In the genomic region with DNA sequence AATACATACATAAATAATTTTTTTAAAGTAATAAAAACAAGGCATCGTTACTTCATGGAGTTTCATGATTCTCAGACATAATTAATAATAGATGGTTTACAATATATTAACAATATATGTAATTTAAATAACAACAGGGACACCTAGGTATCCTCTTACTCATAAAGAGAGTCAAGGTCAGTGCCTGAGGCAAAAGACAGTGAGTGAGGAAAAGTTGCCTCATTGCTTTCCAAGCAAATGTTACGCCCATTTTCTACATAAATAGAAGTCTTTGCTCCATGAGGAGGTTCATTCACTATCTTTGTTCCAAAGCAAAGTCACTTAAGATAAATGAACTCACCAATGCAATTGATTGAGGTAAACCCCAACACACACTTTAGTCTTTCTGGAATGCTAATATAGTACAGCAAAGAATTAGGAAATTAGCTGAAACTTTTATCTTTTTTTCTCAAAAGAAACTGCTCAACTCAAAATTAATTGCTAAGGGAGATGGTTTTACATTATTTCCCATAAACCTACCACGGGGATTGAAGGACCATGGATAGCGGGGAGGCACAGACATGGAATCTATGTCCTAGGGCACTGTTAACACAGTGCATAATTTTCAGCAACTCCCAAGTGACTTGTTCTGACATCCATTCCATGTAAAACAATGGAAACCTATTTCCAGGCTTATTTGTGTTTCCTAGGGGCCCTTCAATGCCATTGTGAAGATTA, we compare ENCODE assay signal across 16 cellular contexts.
"Had no signal": no experiment of that assay in that cellular context is flagged by ENCODE, and none has a peak within 500 bp of the region (broad histone marks: within the 10 kb centered on the region; RNA-seq: fewer than 3 reads in every experiment).

No MANE protein-coding gene starts in this region.

- H3K9ac ChIP-seq: neural progenitor cell had no signal

- FAIRE-seq: keratinocyte, urothelium cell line had no signal

- ATAC-seq: effector memory CD8-positive, alpha-beta T cell; lower lobe of right lung; natural killer cell had no signal

- DNase-seq: effector memory CD8-positive, alpha-beta T cell; esophagus squamous epithelium; foreskin fibroblast; immature natural killer cell; left ventricle myocardium inferior; lower lobe of right lung; natural killer cell; nucleus accumbens; ovary; sigmoid colon; stimulated activated naive CD4-positive, alpha-beta T cell had no signal

- H3K9me3 ChIP-seq: esophagus squamous epithelium, left ventricle myocardium inferior, lower lobe of right lung, ovary, right atrium auricular region, sigmoid colon had no signal

- H3K4me3 ChIP-seq: esophagus squamous epithelium, left ventricle myocardium inferior, lower lobe of right lung, neural progenitor cell, ovary, right atrium auricular region, sigmoid colon, skin epidermis had no signal

- H3K4me1 ChIP-seq: esophagus squamous epithelium, lower lobe of right lung, right atrium auricular region had no signal

- H3K27ac ChIP-seq: esophagus squamous epithelium, left ventricle myocardium inferior, lower lobe of right lung, neural progenitor cell, ovary, right atrium auricular region, sigmoid colon, skin epidermis had no signal

- H3K36me3 ChIP-seq: esophagus squamous epithelium, left ventricle myocardium inferior, lower lobe of right lung, neural progenitor cell, ovary, right atrium auricular region, sigmoid colon had no signal

- H3K27me3 ChIP-seq: esophagus squamous epithelium, neural progenitor cell, ovary, right atrium auricular region, sigmoid colon had no signal
